ENCODE assay signal across 19 cellular contexts in genomic region chr2:32622570-32623310, GRCh38. TPM values are rescaled to one million over a fixed set of nuclear protein-coding genes. Genes with fewer than 3 reads are reported as not detected.
DNase-seq lines count a peak whose midpoint lies in the region; ATAC-seq and TF ChIP-seq lines count a peak whose summit lies in the region.
"Had no signal": no experiment of that assay in that cellular context is flagged by ENCODE, and none has a peak within 500 bp of the region (broad histone marks: within the 10 kb centered on the region; RNA-seq: fewer than 3 reads in every experiment).

No MANE protein-coding gene starts in this region.

- ATAC-seq in activated naive CD4-positive, alpha-beta T cell treated with anti-CD3 and anti-CD28 coated beads, Interleukin-2, amount 50 U/mL, for 72 hours: no peak
- no peak for ATAC-seq in HG03520 (IDR thresholded peaks at IDR 0.05; ENCODE audit: unreplicated experiment)
- ATAC-seq: gastrocnemius medialis; stimulated activated naive B cell treated with anti-CD40 and anti-IgM and Interleukin-4, amounts not matched to agents 10 μg/mL and 1 μg/mL and 100 μg/mL, for 72 hours had no signal

- TF ChIP-seq POLR2A in adrenal gland (IDR thresholded peaks at IDR 0.05) (no peak), suprapubic skin (IDR thresholded peaks at IDR 0.05) (no peak)

- 32 to 52% (median 41%) methylated on average over 2 of the region's 2 CpGs for WGBS in adrenal gland, 4 donors
- 48% methylated on average over 2 of the region's 2 CpGs for WGBS in liver
- WGBS in suprapubic skin: 27% methylated on average over 2 of the region's 2 CpGs

- intact Hi-C loops in adrenal gland (cut with DNase I): no loop called here

- no peak for TF ChIP-seq EP300 in suprapubic skin (IDR thresholded peaks at IDR 0.05)

- H3K9ac ChIP-seq in liver (ENCODE audit: low read depth in 1 of 2, low read length in 2 of 2): no peak overlapping the region

- H3K27me3 ChIP-seq in adrenal gland (no peaks in the 10 kb centered on the region), liver (ENCODE audit: control insufficient read depth in 4 of 4, insufficient read depth in 4 of 4, low read length in 3 of 4) (no peaks in the 10 kb centered on the region), suprapubic skin (no peaks in the 10 kb centered on the region)
- H3K27me3 ChIP-seq: gastrocnemius medialis, vagina had no signal

- no peak overlapping the region for H3K4me3 ChIP-seq in adrenal gland
- no peak overlapping the region for H3K4me3 ChIP-seq in liver (ENCODE audit: low read depth in 1 of 3, low read length in 3 of 3)
- H3K4me3 ChIP-seq in suprapubic skin: no peak overlapping the region
- H3K4me3 ChIP-seq: gastrocnemius medialis, smooth muscle cell, vagina had no signal

- no peaks in the 10 kb centered on the region for H3K9me3 Mint-ChIP-seq in activated naive CD4-positive, alpha-beta T cell treated with anti-CD3 and anti-CD28 coated beads, Interleukin-2, amount 50 U/mL, for 72 hours
- H3K9me3 Mint-ChIP-seq: activated naive CD8-positive, alpha-beta T cell treated with anti-CD3 and anti-CD28 coated beads for 36 hours; central memory CD8-positive, alpha-beta T cell; stimulated activated naive B cell treated with anti-CD40 and anti-IgM and Interleukin-4, amounts not matched to agents 10 μg/mL and 1 μg/mL and 100 μg/mL, for 72 hours had no signal

- H3K27ac Mint-ChIP-seq in activated naive CD4-positive, alpha-beta T cell treated with anti-CD3 and anti-CD28 coated beads, Interleukin-2, amount 50 U/mL, for 72 hours: peak overlapping the region; percentile 23 to 51
- H3K27ac Mint-ChIP-seq: activated naive CD8-positive, alpha-beta T cell treated with anti-CD3 and anti-CD28 coated beads for 36 hours had no signal

- H3K36me3 ChIP-seq in adrenal gland (replicated peaks in 1 of 2) (peaks cover 0 to 11% of the 10 kb centered on the region in 2 donors), liver (ENCODE audit: control insufficient read depth in 4 of 4, insufficient read depth in 3 of 4, low read depth in 1 of 4, low read length in 3 of 4) (peaks cover 3 to 14% (median 3%) of the 10 kb centered on the region in 4 donors), suprapubic skin (peaks cover 23% of the 10 kb centered on the region)

- no peak for TF ChIP-seq CTCF in adrenal gland (IDR thresholded peaks at IDR 0.05)
- TF ChIP-seq CTCF in liver (IDR thresholded peaks at IDR 0.05; ENCODE audit: low read depth, low read length, missing input control): no peak
- no peak for TF ChIP-seq CTCF in suprapubic skin (IDR thresholded peaks at IDR 0.05)

- peaks cover 0 to 5% of the 10 kb centered on the region in 2 donors for H3K4me1 ChIP-seq in adrenal gland (replicated peaks in 1 of 2)
- peaks cover 2 to 6% (median 5%) of the 10 kb centered on the region in 4 donors for H3K4me1 ChIP-seq in liver (ENCODE audit: control insufficient read depth in 4 of 4, insufficient read depth in 4 of 4, low read length in 3 of 4)
- H3K4me1 ChIP-seq in suprapubic skin: peaks cover 8% of the 10 kb centered on the region

- no peak for DNase-seq in activated naive CD4-positive, alpha-beta T cell treated with anti-CD3 and anti-CD28 coated beads, Interleukin-2, amount 50 U/mL, for 72 hours (ENCODE audit: low spot score in 2 of 2)
- no peak for DNase-seq in activated naive CD4-positive, alpha-beta T cell treated with anti-CD3 and anti-CD28 coated beads, Interleukin-2, amount 50 U/mL, for 16 hours
- DNase-seq in adrenal gland (peak in 4 of 7 donors; percentile 18 to 38 (median 35)), suprapubic skin (ENCODE audit: low spot score in 2 of 2) (no peak), SHP77 (lab: John Stamatoyannopoulos, UW) (no peak), GM19240 (ENCODE audit: insufficient read length, low spot score) (no peak)
- DNase-seq: activated CD8-positive, alpha-beta memory T cell treated with anti-CD3 and anti-CD28 coated beads, Interleukin-2, amount 50 U/mL, for 4 hours; activated naive CD8-positive, alpha-beta T cell treated with anti-CD3 and anti-CD28 coated beads for 36 hours; Karpas-422; NCI-H1436; NK-92 treated with Interleukin-12 subunit alpha and Interleukin-12 subunit beta, amount 100 ng/mL, for 24 hours; stimulated activated naive B cell treated with anti-CD40 and anti-IgM and Interleukin-4, amounts not matched to agents 10 μg/mL and 1 μg/mL and 100 μg/mL, for 72 hours; T-helper 2 cell had no signal

- no peak for TF ChIP-seq RAD21 in liver (IDR thresholded peaks at IDR 0.05)

- H3K9me3 ChIP-seq in adrenal gland (replicated peaks in 1 of 3) (no peaks in the 10 kb centered on the region), liver (ENCODE audit: control insufficient read depth in 4 of 4, low read length in 3 of 4) (no peaks in the 10 kb centered on the region), suprapubic skin (no peaks in the 10 kb centered on the region)
- H3K9me3 ChIP-seq: gastrocnemius medialis, vagina had no signal

- peaks cover 0 to 5% of the 10 kb centered on the region in 2 donors for H3K36me3 Mint-ChIP-seq in activated naive CD4-positive, alpha-beta T cell treated with anti-CD3 and anti-CD28 coated beads, Interleukin-2, amount 50 U/mL, for 72 hours

- H3K27ac ChIP-seq in adrenal gland (peak overlapping the region in 1 of 5 donors; percentile 24), liver (ENCODE audit: low read depth in 1 of 2, low read length in 2 of 2) (no peak overlapping the region), suprapubic skin (peak overlapping the region; percentile 10)
- H3K27ac ChIP-seq: vagina had no signal

TF ChIP-seq in liver, 16 proteins besides CTCF, POLR2A, EP300 and RAD21:
- TF ChIP-seq FOXA1 (IDR thresholded peaks at IDR 0.05): no peak
- TF ChIP-seq ATF3 (IDR thresholded peaks at IDR 0.05): no peak
- TF ChIP-seq HNF4A (conservative IDR thresholded peaks at IDR 0.05): peak; percentile 51 to 55
- no peak for TF ChIP-seq YY1 (IDR thresholded peaks at IDR 0.05)

RNA-seq across cellular contexts. Expression of gene TTC27, which starts 5.1 kb away (rescaled TPM):
- total RNA-seq in activated naive CD4-positive, alpha-beta T cell treated with anti-CD3 and anti-CD28 coated beads, Interleukin-2, amount 50 U/mL, for 72 hours: 10 to 100 TPM; 22.2 to 31.3 TPM
- total RNA-seq in adrenal gland (10 to 100 TPM in 7 of 8 donors, 1 to 10 TPM in 1; 8.3 to 31.1 (median 19.8) TPM), liver (10 to 100 TPM in 1 of 2 donors, 1 to 10 TPM in 1; 8.6 to 13.5 TPM), suprapubic skin (10 to 100 TPM; 14.0 to 32.7 (median 19.1) TPM)
- polyA plus RNA-seq in adrenal gland (10 to 100 TPM in 1 of 3 donors, 1 to 10 TPM in 2; 5.7 to 22.9 (median 5.8) TPM), liver (1 to 10 TPM; 3.5 to 4.0 TPM)

Comparison
In these comparisons a context has a peak if more than half of its experiments do, and no peak if none do; other contexts are left out.
1. DNase-seq: peak in adrenal gland (4 of 7); none in activated naive CD4-positive, alpha-beta T cell treated with anti-CD3 and anti-CD28 coated beads, Interleukin-2, amount 50 U/mL, for 72 hours (0 of 2), activated naive CD4-positive, alpha-beta T cell treated with anti-CD3 and anti-CD28 coated beads, Interleukin-2, amount 50 U/mL, for 16 hours (single experiment), suprapubic skin (0 of 2), SHP77 (0 of 2) and GM19240 (single experiment).